1 cellular context compared by ENCODE assay signal in genomic region chr3:8970971-8971589, GRCh38.
TF ChIP-seq lines count a peak whose summit lies in the region.

No MANE protein-coding gene starts in this region.

TF ChIP-seq in SK-N-SH, 30 proteins besides CTCF, POLR2A, EP300 and RAD21 (continued from another document):
- TF ChIP-seq, protein P1, sequence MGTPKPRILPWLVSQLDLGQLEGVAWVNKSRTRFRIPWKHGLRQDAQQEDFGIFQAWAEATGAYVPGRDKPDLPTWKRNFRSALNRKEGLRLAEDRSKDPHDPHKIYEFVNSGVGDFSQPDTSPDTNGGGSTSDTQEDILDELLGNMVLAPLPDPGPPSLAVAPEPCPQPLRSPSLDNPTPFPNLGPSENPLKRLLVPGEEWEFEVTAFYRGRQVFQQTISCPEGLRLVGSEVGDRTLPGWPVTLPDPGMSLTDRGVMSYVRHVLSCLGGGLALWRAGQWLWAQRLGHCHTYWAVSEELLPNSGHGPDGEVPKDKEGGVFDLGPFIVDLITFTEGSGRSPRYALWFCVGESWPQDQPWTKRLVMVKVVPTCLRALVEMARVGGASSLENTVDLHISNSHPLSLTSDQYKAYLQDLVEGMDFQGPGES (IDR thresholded peaks at IDR 0.05; ENCODE audit: low read depth, low read length): no peak
- TF ChIP-seq NFIC (IDR thresholded peaks at IDR 0.05; ENCODE audit: borderline replicate concordance): no peak
